ENCODE assay signal across 1 cellular context in genomic region chr4:113762061-113762850, GRCh38.
TF ChIP-seq lines count a peak whose summit lies in the region.

No MANE protein-coding gene starts in this region.

TF ChIP-seq in K562, 482 proteins besides CTCF, POLR2A, EP300 and RAD21 (continued from another document and continues in another):
- TF ChIP-seq NR0B1 (IDR thresholded peaks at IDR 0.05; ENCODE audit: partially characterized antibody) (no peak), ESRRB (CRISPR knock-in tag; IDR thresholded peaks at IDR 0.05; ENCODE audit: borderline replicate concordance) (no peak), ZBTB12 (CRISPR knock-in tag; IDR thresholded peaks at IDR 0.05) (peak; percentile 67), POLR2H (tag; IDR thresholded peaks at IDR 0.05; ENCODE audit: low read depth) (0 out of 2 replicates have a peak, but pooled peaks have one; percentile 36), MTA2 (IDR thresholded peaks at IDR 0.05; ENCODE audit: low read depth) (no peak), SOX6 (IDR thresholded peaks at IDR 0.05) (peak; percentile 71; the same call in 1 of the 2 replicates), CHD1 (IDR thresholded peaks at IDR 0.05; ENCODE audit: low read length) (no peak), HBP1 (CRISPR knock-in tag; IDR thresholded peaks at IDR 0.05) (no peak), VEZF1 (CRISPR knock-in tag; IDR thresholded peaks at IDR 0.05) (peak; percentile 84), BDP1 (IDR thresholded peaks at IDR 0.05; ENCODE audit: insufficient read depth, insufficient read length) (no peak), EP400 (IDR thresholded peaks at IDR 0.05) (no peak), ZBTB43 (CRISPR knock-in tag; IDR thresholded peaks at IDR 0.05) (no peak), ELF1 (tag; IDR thresholded peaks at IDR 0.05) (no peak), DIDO1 (tag; IDR thresholded peaks at IDR 0.05; ENCODE audit: low read depth) (peak; percentile 79), NR2F6 (CRISPR knock-in tag; IDR thresholded peaks at IDR 0.05) (no peak), PHB (CRISPR knock-in tag; IDR thresholded peaks at IDR 0.05) (no peak), CGGBP1 (CRISPR knock-in tag; IDR thresholded peaks at IDR 0.05) (no peak), ATF1 (CRISPR knock-in tag; IDR thresholded peaks at IDR 0.05) (no peak), ATF1 (tag; IDR thresholded peaks at IDR 0.05) (peak; percentile 94), REST (CRISPR knock-in tag; IDR thresholded peaks at IDR 0.05; ENCODE audit: low read depth) (no peak), SAFB2 (IDR thresholded peaks at IDR 0.05; ENCODE audit: borderline replicate concordance, low read depth, low read length, severe bottlenecking) (no peak), FOXK2 (conservative IDR thresholded peaks at IDR 0.05 in 1 of 2, IDR thresholded peaks at IDR 0.05 in 1 of 2; ENCODE audit: low read depth in 2 of 2) (no peak), CREM (IDR thresholded peaks at IDR 0.05; ENCODE audit: low read depth) (peak; percentile 80), ATF2 (CRISPR knock-in tag; IDR thresholded peaks at IDR 0.05) (peak; percentile 78; the same call in 1 of the 2 replicates), HDGF (IDR thresholded peaks at IDR 0.05) (no peak), ZNF318 (IDR thresholded peaks at IDR 0.05; ENCODE audit: borderline replicate concordance in 1 of 2, low read depth in 1 of 2) (peak in 1 of 2 experiments; percentile 78; a peak in 2 of 4 replicates), FOXA1 (IDR thresholded peaks at IDR 0.05; ENCODE audit: borderline replicate concordance) (no peak), LCOR (CRISPR knock-in tag; IDR thresholded peaks at IDR 0.05) (0 out of 2 replicates have a peak, but pooled peaks have one; percentile 10), CXXC5 (CRISPR knock-in tag; IDR thresholded peaks at IDR 0.05) (peak; percentile 46), ZBTB33 (CRISPR knock-in tag; IDR thresholded peaks at IDR 0.05) (no peak), CREB3L1 (IDR thresholded peaks at IDR 0.05; ENCODE audit: borderline replicate concordance, low read depth) (no peak)
